Comparison of ENCODE assay signal across 9 cellular contexts in genomic region chr19:610071-610800, GRCh38. TPM values are rescaled to one million over a fixed set of nuclear protein-coding genes. Genes with fewer than 3 reads are reported as not detected.
DNase-seq lines count a peak whose midpoint lies in the region; ATAC-seq and TF ChIP-seq lines count a peak whose summit lies in the region.
"Had no signal": no experiment of that assay in that cellular context is flagged by ENCODE, and none has a peak within 500 bp of the region (broad histone marks: within the 10 kb centered on the region; RNA-seq: fewer than 3 reads in every experiment).

No MANE protein-coding gene starts in this region.

- ATAC-seq in activated naive CD4-positive, alpha-beta T cell treated with anti-CD3 and anti-CD28 coated beads, Interleukin-2, amount 50 U/mL, for 72 hours, result peak; percentile 16 to 27
- no peak for ATAC-seq in GM19452 (IDR thresholded peaks at IDR 0.05; ENCODE audit: unreplicated experiment)

- DNase-seq in BE2C (no peak), Karpas-422 (no peak), dedifferentiated amniotic fluid mesenchymal stem cell (ENCODE audit: extremely low spot score) (no peak), COR-L47 (lab: John Stamatoyannopoulos, UW) (no peak), HuH-7 (ENCODE audit: low spot score) (no peak)
- DNase-seq in activated naive CD4-positive, alpha-beta T cell treated with anti-CD3 and anti-CD28 coated beads, Interleukin-2, amount 50 U/mL, for 72 hours (ENCODE audit: low spot score in 2 of 2), result no peak

- H3K27me3 ChIP-seq in BE2C (no peaks in the 10 kb centered on the region), Karpas-422 (ENCODE audit: low read length) (no peaks in the 10 kb centered on the region), mucosa of rectum (ENCODE audit: control insufficient read depth in 2 of 2, insufficient read depth in 2 of 2, low read length in 2 of 2) (peaks cover 0 to 10% of the 10 kb centered on the region in 2 donors)

- H3K9ac ChIP-seq in Karpas-422 (ENCODE audit: low read length), result peak overlapping the region; percentile 64
- H3K9ac ChIP-seq in mucosa of rectum (ENCODE audit: low read depth in 1 of 2, low read length in 2 of 2), result peak overlapping the region in 1 of 2 donors; percentile 63

- H3K4me3 ChIP-seq in BE2C (ENCODE audit: low read depth, low read length) (peak overlapping the region; percentile 25; the same call in 1 of the 2 replicates), Karpas-422 (ENCODE audit: low read length) (peak overlapping the region; percentile 53; the same call in 1 of the 2 replicates), mucosa of rectum (ENCODE audit: low read length in 2 of 2) (peak overlapping the region; percentile 1 to 60)

- no peaks in the 10 kb centered on the region for H4K20me1 ChIP-seq in Karpas-422 (ENCODE audit: insufficient read depth, low read depth, low read length)

- H3K79me2 ChIP-seq in Karpas-422 (ENCODE audit: low read length), result no peaks in the 10 kb centered on the region

- H3K27ac Mint-ChIP-seq in activated naive CD4-positive, alpha-beta T cell treated with anti-CD3 and anti-CD28 coated beads, Interleukin-2, amount 50 U/mL, for 72 hours, result peak overlapping the region; percentile 26 to 85

- peak overlapping the region; percentile 79 for H3K27ac ChIP-seq in Karpas-422 (ENCODE audit: low read length)
- H3K27ac ChIP-seq in mucosa of rectum (ENCODE audit: low read depth in 2 of 2, low read length in 2 of 2), result peak overlapping the region; percentile 29 to 58

- H3K36me3 Mint-ChIP-seq in activated naive CD4-positive, alpha-beta T cell treated with anti-CD3 and anti-CD28 coated beads, Interleukin-2, amount 50 U/mL, for 72 hours, result peaks cover 0 to 6% of the 10 kb centered on the region in 2 donors

- H3K9me3 Mint-ChIP-seq in activated naive CD4-positive, alpha-beta T cell treated with anti-CD3 and anti-CD28 coated beads, Interleukin-2, amount 50 U/mL, for 72 hours, result no peaks in the 10 kb centered on the region
- H3K9me3 Mint-ChIP-seq: neural crest cell had no signal

- H3K9me2 ChIP-seq in Karpas-422 (replicated peaks; ENCODE audit: insufficient read depth, low read length), result no peaks in the 10 kb centered on the region

- H3K9me3 ChIP-seq in BE2C (no peaks in the 10 kb centered on the region), Karpas-422 (ENCODE audit: low read length) (peaks cover 7% of the 10 kb centered on the region; the same call in 1 of the 2 replicates), mucosa of rectum (ENCODE audit: control insufficient read depth in 2 of 2, low read length in 2 of 2) (no peaks in the 10 kb centered on the region)

- H2AFZ ChIP-seq in Karpas-422 (ENCODE audit: low read length), result peak overlapping the region; percentile 65; the same call in 1 of the 2 replicates

- H3K36me3 ChIP-seq in BE2C (peaks cover 18% of the 10 kb centered on the region), Karpas-422 (ENCODE audit: insufficient read depth, low read length) (no peaks in the 10 kb centered on the region), mucosa of rectum (ENCODE audit: control insufficient read depth in 2 of 2, insufficient read depth in 2 of 2, low read length in 2 of 2) (no peaks in the 10 kb centered on the region)

- H3K4me1 ChIP-seq in BE2C (peaks cover 14% of the 10 kb centered on the region), Karpas-422 (ENCODE audit: low read length) (peaks cover 13% of the 10 kb centered on the region), mucosa of rectum (ENCODE audit: control insufficient read depth in 2 of 2, insufficient read depth in 2 of 2, low read length in 2 of 2) (peaks cover 0 to 2% of the 10 kb centered on the region in 2 donors)

- no peak for TF ChIP-seq CTCF in BE2C (IDR thresholded peaks at IDR 0.05; ENCODE audit: low read depth, low read length)

- H3K4me2 ChIP-seq in Karpas-422 (ENCODE audit: low read depth, low read length, poor library complexity, severe bottlenecking), result peak overlapping the region; percentile 56

RNA-seq across cellular contexts. Expression of gene HCN2, which starts 20.6 kb away (rescaled TPM):
- polyA plus RNA-seq in BE2C (2012; ENCODE audit: insufficient read depth, insufficient read length, low read depth), result 15.2 TPM
- total RNA-seq in Karpas-422 (2014; rRNA removed; shearing (Covaris generic); ENCODE audit: low replicate concordance), result not detected in 2 replicates
- under 1 TPM; 0.41 to 0.58 TPM for total RNA-seq in activated naive CD4-positive, alpha-beta T cell treated with anti-CD3 and anti-CD28 coated beads, Interleukin-2, amount 50 U/mL, for 72 hours

RNA-seq across cellular contexts. Expression of gene POLRMT, which starts 23.1 kb away (rescaled TPM):
- polyA plus RNA-seq in BE2C (2012; ENCODE audit: insufficient read depth, insufficient read length, low read depth), result 246 TPM
- total RNA-seq in Karpas-422 (2014; rRNA removed; shearing (Covaris generic); ENCODE audit: low replicate concordance), result 51.5 and 60.6 TPM in 2 replicates
- 10 to 100 TPM; 47.0 to 57.7 TPM for total RNA-seq in activated naive CD4-positive, alpha-beta T cell treated with anti-CD3 and anti-CD28 coated beads, Interleukin-2, amount 50 U/mL, for 72 hours

RNA-seq across cellular contexts. Expression of gene FGF22, which starts 29.4 kb away (rescaled TPM):
- polyA plus RNA-seq in BE2C (2012; ENCODE audit: insufficient read depth, insufficient read length, low read depth), result 3.8 TPM
- not detected in 2 replicates for total RNA-seq in Karpas-422 (2014; rRNA removed; shearing (Covaris generic); ENCODE audit: low replicate concordance)
- total RNA-seq in activated naive CD4-positive, alpha-beta T cell treated with anti-CD3 and anti-CD28 coated beads, Interleukin-2, amount 50 U/mL, for 72 hours, result not detected

RNA-seq across cellular contexts. Expression of gene BSG, which starts 37.8 kb away (rescaled TPM):
- 2,598 TPM for polyA plus RNA-seq in BE2C (2012; ENCODE audit: insufficient read depth, insufficient read length, low read depth)
- total RNA-seq in Karpas-422 (2014; rRNA removed; shearing (Covaris generic); ENCODE audit: low replicate concordance), result 124 and 186 TPM in 2 replicates
- total RNA-seq in activated naive CD4-positive, alpha-beta T cell treated with anti-CD3 and anti-CD28 coated beads, Interleukin-2, amount 50 U/mL, for 72 hours, result 100 to 1,000 TPM; 170 to 194 TPM

RNA-seq across cellular contexts. Expression of gene RNF126, which starts 52.8 kb away (rescaled TPM):
- polyA plus RNA-seq in BE2C (2012; ENCODE audit: insufficient read depth, insufficient read length, low read depth), result 208 TPM
- 36.5 and 66.5 TPM in 2 replicates for total RNA-seq in Karpas-422 (2014; rRNA removed; shearing (Covaris generic); ENCODE audit: low replicate concordance)
- 10 to 100 TPM; 69.6 to 98.7 TPM for total RNA-seq in activated naive CD4-positive, alpha-beta T cell treated with anti-CD3 and anti-CD28 coated beads, Interleukin-2, amount 50 U/mL, for 72 hours
